Comparison of ENCODE assay signal across 33 cellular contexts in genomic region chr7:40531946-40532345, GRCh38.
"Had no signal": no experiment of that assay in that cellular context is flagged by ENCODE, and none has a peak within 500 bp of the region (broad histone marks: within the 10 kb centered on the region; RNA-seq: fewer than 3 reads in every experiment).

No MANE protein-coding gene starts in this region.

- H3K27me3 Mint-ChIP-seq: activated B cell treated with CpG ODN at 0.5 μM for 24 hours; activated CD8-positive, alpha-beta T cell treated with anti-CD3 and anti-CD28 coated beads for 36 hours; activated naive CD4-positive, alpha-beta T cell treated with anti-CD3 and anti-CD28 coated beads, Interleukin-2, amount 50 U/mL, for 24 hours; activated naive CD8-positive, alpha-beta T cell treated with anti-CD3 and anti-CD28 coated beads for 36 hours; activated naive CD8-positive, alpha-beta T cell treated with anti-CD3 and anti-CD28 coated beads, Interleukin-2, amount 50 U/mL, for 24 hours; brain; T-helper 17 cell had no signal

- DNase-seq: activated B cell treated with CpG ODN at 0.5 μM for 24 hours; activated CD4-positive, alpha-beta T cell treated with anti-CD3 and anti-CD28 coated beads for 48 hours; activated CD4-positive, alpha-beta T cell treated with anti-CD3 and anti-CD28 coated beads, Interleukin-2, amount 50 U/mL, for 1 hour; activated CD4-positive, alpha-beta T cell treated with anti-CD3 and anti-CD28 coated beads, Interleukin-2, amount 50 U/mL, for 48 hours; activated CD8-positive, alpha-beta memory T cell treated with anti-CD3 and anti-CD28 coated beads for 24 hours; activated CD8-positive, alpha-beta T cell treated with anti-CD3 and anti-CD28 coated beads for 36 hours; activated effector memory CD4-positive, alpha-beta T cell treated with anti-CD3 and anti-CD28 coated beads, Interleukin-2, amount 50 U/mL, for 16 hours; activated naive CD4-positive, alpha-beta T cell treated with anti-CD3 and anti-CD28 coated beads for 36 hours; activated naive CD8-positive, alpha-beta T cell treated with anti-CD3 and anti-CD28 coated beads for 36 hours; activated naive CD8-positive, alpha-beta T cell treated with anti-CD3 and anti-CD28 coated beads, Interleukin-2, amount 50 U/mL, for 24 hours; activated T-cell treated with anti-CD3 and anti-CD28 coated beads, Interleukin-2, amount 50 U/mL, for 48 hours; central memory CD4-positive, alpha-beta T cell; cerebellar nuclear complex; colonic mucosa; effector CD8-positive, alpha-beta T cell; esophagus squamous epithelium; foreskin melanocyte; heart right ventricle; T-helper 17 cell; T1000; WERI-Rb-1 had no signal

- H3K27ac ChIP-seq: breast epithelium, cardiac muscle cell, colonic mucosa, epithelial cell of prostate, esophagus squamous epithelium, gastroesophageal sphincter, heart right ventricle, hepatocyte, WERI-Rb-1 had no signal

- H3K4me1 Mint-ChIP-seq: activated B cell treated with CpG ODN at 0.5 μM for 24 hours; activated naive CD4-positive, alpha-beta T cell treated with anti-CD3 and anti-CD28 coated beads, Interleukin-2, amount 50 U/mL, for 24 hours; activated naive CD8-positive, alpha-beta T cell treated with anti-CD3 and anti-CD28 coated beads for 36 hours; activated naive CD8-positive, alpha-beta T cell treated with anti-CD3 and anti-CD28 coated beads, Interleukin-2, amount 50 U/mL, for 24 hours; T-helper 17 cell had no signal

- ATAC-seq: activated CD4-positive, CD25-positive, alpha-beta regulatory T cell treated with anti-CD3 and anti-CD28 coated beads, Interleukin-2, amount 50 U/mL, for 24 hours; activated CD8-positive, alpha-beta T cell treated with anti-CD3 and anti-CD28 coated beads for 36 hours; activated naive CD8-positive, alpha-beta T cell treated with anti-CD3 and anti-CD28 coated beads, Interleukin-2, amount 50 U/mL, for 24 hours; gastroesophageal sphincter; heart right ventricle; T-helper 17 cell had no signal

- H3K9me3 Mint-ChIP-seq: activated B cell treated with CpG ODN at 0.5 μM for 24 hours; activated CD8-positive, alpha-beta T cell treated with anti-CD3 and anti-CD28 coated beads for 36 hours; activated naive CD4-positive, alpha-beta T cell treated with anti-CD3 and anti-CD28 coated beads for 36 hours; activated naive CD4-positive, alpha-beta T cell treated with anti-CD3 and anti-CD28 coated beads, Interleukin-2, amount 50 U/mL, for 24 hours; activated naive CD8-positive, alpha-beta T cell treated with anti-CD3 and anti-CD28 coated beads for 36 hours; activated naive CD8-positive, alpha-beta T cell treated with anti-CD3 and anti-CD28 coated beads, Interleukin-2, amount 50 U/mL, for 24 hours; activated T-helper 1 cell treated with anti-CD3 and anti-CD28 coated beads, Interleukin-12 subunit alpha, Interleukin-12 subunit beta, Interleukin-2, Interleukin-4 antibody, amounts not matched to agents 30 ng/mL and 10 ng/mL and 1 ng/mL, durations not matched to agents 14 hours and 24 hours and 36 hours; activated T-helper 2 cell treated with anti-CD3 and anti-CD28 coated beads, Interferon-gamma antibody, Interleukin-2, Interleukin-4, amounts not matched to agents 10 μg/mL and 5 μg/mL and 100 μg/mL, durations not matched to agents 14 hours and 24 hours and 36 hours; brain; T-helper 2 cell treated with Interferon-gamma antibody and Interleukin-4, amounts not matched to agents 5 μg/mL and 100 μg/mL, for 36 hours had no signal

- H3K9me3 ChIP-seq: ascending aorta, breast epithelium, colonic mucosa, esophagus squamous epithelium, gastroesophageal sphincter, heart right ventricle had no signal

- H3K4me2 ChIP-seq: hepatocyte had no signal

- H3K36me3 ChIP-seq: ascending aorta, breast epithelium, cardiac muscle cell, colonic mucosa, esophagus squamous epithelium, gastroesophageal sphincter, heart right ventricle, WERI-Rb-1 had no signal

- H3K36me3 Mint-ChIP-seq: activated naive CD4-positive, alpha-beta T cell treated with anti-CD3 and anti-CD28 coated beads, Interleukin-2, amount 50 U/mL, for 24 hours; activated naive CD8-positive, alpha-beta T cell treated with anti-CD3 and anti-CD28 coated beads for 36 hours; brain had no signal

- H2AFZ ChIP-seq: hepatocyte had no signal

- H3K27me3 ChIP-seq: ascending aorta, breast epithelium, cardiac muscle cell, colonic mucosa, esophagus squamous epithelium, gastroesophageal sphincter, heart right ventricle, hepatocyte had no signal

- H3K4me3 Mint-ChIP-seq: activated B cell treated with CpG ODN at 0.5 μM for 24 hours; activated CD8-positive, alpha-beta T cell treated with anti-CD3 and anti-CD28 coated beads for 36 hours; activated naive CD4-positive, alpha-beta T cell treated with anti-CD3 and anti-CD28 coated beads for 36 hours; activated naive CD4-positive, alpha-beta T cell treated with anti-CD3 and anti-CD28 coated beads, Interleukin-2, amount 50 U/mL, for 24 hours; activated naive CD8-positive, alpha-beta T cell treated with anti-CD3 and anti-CD28 coated beads for 36 hours; activated naive CD8-positive, alpha-beta T cell treated with anti-CD3 and anti-CD28 coated beads, Interleukin-2, amount 50 U/mL, for 24 hours; activated T-helper 1 cell treated with anti-CD3 and anti-CD28 coated beads, Interleukin-12 subunit alpha, Interleukin-12 subunit beta, Interleukin-2, Interleukin-4 antibody, amounts not matched to agents 30 ng/mL and 10 ng/mL and 1 ng/mL, durations not matched to agents 14 hours and 24 hours and 36 hours; brain; T-helper 17 cell; T-helper 2 cell treated with Interferon-gamma antibody and Interleukin-4, amounts not matched to agents 5 μg/mL and 100 μg/mL, for 36 hours had no signal

- H3K27ac Mint-ChIP-seq: activated B cell treated with CpG ODN at 0.5 μM for 24 hours; activated CD8-positive, alpha-beta T cell treated with anti-CD3 and anti-CD28 coated beads for 36 hours; activated naive CD4-positive, alpha-beta T cell treated with anti-CD3 and anti-CD28 coated beads for 36 hours; activated naive CD4-positive, alpha-beta T cell treated with anti-CD3 and anti-CD28 coated beads, Interleukin-2, amount 50 U/mL, for 24 hours; activated naive CD8-positive, alpha-beta T cell treated with anti-CD3 and anti-CD28 coated beads for 36 hours; activated naive CD8-positive, alpha-beta T cell treated with anti-CD3 and anti-CD28 coated beads, Interleukin-2, amount 50 U/mL, for 24 hours; activated T-helper 1 cell treated with anti-CD3 and anti-CD28 coated beads, Interleukin-12 subunit alpha, Interleukin-12 subunit beta, Interleukin-2, Interleukin-4 antibody, amounts not matched to agents 30 ng/mL and 10 ng/mL and 1 ng/mL, durations not matched to agents 14 hours and 24 hours and 36 hours; activated T-helper 2 cell treated with anti-CD3 and anti-CD28 coated beads, Interferon-gamma antibody, Interleukin-2, Interleukin-4, amounts not matched to agents 10 μg/mL and 5 μg/mL and 100 μg/mL, durations not matched to agents 14 hours and 24 hours and 36 hours; brain; T-helper 17 cell; T-helper 2 cell treated with Interferon-gamma antibody and Interleukin-4, amounts not matched to agents 5 μg/mL and 100 μg/mL, for 36 hours had no signal

- H3K4me3 ChIP-seq: ascending aorta, breast epithelium, cardiac muscle cell, colonic mucosa, esophagus squamous epithelium, gastroesophageal sphincter, heart right ventricle, hepatocyte had no signal

- H3K4me1 ChIP-seq: breast epithelium, colonic mucosa, esophagus squamous epithelium, heart right ventricle had no signal

- H3K79me2 ChIP-seq: hepatocyte had no signal
